8 cellular contexts compared by ENCODE assay signal in genomic region chr9:81512641-81513040, GRCh38.
"Had no signal": no experiment of that assay in that cellular context is flagged by ENCODE, and none has a peak within 500 bp of the region (broad histone marks: within the 10 kb centered on the region; RNA-seq: fewer than 3 reads in every experiment).

No MANE protein-coding gene starts in this region.

- ATAC-seq: HCT116 had no signal

- H3K9ac ChIP-seq: GM23248 had no signal

- H3K4me1 ChIP-seq: HAP-1 had no signal

- H3K4me3 ChIP-seq: GM23248, HAP-1 had no signal

- DNase-seq: GM23248, GOT3, H7, HFFc6, KBM-7 had no signal

- H2AFZ ChIP-seq: GM23248 had no signal

- H3K27ac ChIP-seq: GM23248, HL-60 had no signal

- H3K9me3 ChIP-seq: HAP-1 had no signal

- H3K36me3 ChIP-seq: HAP-1 had no signal
